ENCODE assay signal across 1 cellular context in the genomic region with DNA sequence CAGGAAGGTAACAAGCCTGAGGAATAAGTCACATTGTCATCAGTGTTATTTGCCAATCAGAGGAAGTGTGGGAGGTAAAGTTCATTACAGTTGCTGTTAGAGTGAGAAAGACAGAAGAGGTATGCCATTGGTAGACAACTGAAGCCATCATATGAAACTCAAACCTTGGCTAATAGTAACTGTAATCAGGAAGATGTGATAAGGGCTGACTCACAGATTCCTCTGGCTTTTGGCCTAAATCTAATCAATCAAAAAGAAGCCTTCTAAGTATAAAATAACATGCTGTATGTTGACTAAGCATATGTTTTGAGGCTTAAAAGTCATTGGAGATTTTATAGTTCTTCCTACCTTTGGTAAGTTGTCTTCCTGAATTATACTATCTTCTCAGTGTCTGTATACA.
TF ChIP-seq lines count a peak whose summit lies in the region.

No MANE protein-coding gene starts in this region.

TF ChIP-seq in GM23338, 12 proteins besides CTCF, POLR2A, EP300 and RAD21 (continued from another document):
- TF ChIP-seq, protein P1, sequence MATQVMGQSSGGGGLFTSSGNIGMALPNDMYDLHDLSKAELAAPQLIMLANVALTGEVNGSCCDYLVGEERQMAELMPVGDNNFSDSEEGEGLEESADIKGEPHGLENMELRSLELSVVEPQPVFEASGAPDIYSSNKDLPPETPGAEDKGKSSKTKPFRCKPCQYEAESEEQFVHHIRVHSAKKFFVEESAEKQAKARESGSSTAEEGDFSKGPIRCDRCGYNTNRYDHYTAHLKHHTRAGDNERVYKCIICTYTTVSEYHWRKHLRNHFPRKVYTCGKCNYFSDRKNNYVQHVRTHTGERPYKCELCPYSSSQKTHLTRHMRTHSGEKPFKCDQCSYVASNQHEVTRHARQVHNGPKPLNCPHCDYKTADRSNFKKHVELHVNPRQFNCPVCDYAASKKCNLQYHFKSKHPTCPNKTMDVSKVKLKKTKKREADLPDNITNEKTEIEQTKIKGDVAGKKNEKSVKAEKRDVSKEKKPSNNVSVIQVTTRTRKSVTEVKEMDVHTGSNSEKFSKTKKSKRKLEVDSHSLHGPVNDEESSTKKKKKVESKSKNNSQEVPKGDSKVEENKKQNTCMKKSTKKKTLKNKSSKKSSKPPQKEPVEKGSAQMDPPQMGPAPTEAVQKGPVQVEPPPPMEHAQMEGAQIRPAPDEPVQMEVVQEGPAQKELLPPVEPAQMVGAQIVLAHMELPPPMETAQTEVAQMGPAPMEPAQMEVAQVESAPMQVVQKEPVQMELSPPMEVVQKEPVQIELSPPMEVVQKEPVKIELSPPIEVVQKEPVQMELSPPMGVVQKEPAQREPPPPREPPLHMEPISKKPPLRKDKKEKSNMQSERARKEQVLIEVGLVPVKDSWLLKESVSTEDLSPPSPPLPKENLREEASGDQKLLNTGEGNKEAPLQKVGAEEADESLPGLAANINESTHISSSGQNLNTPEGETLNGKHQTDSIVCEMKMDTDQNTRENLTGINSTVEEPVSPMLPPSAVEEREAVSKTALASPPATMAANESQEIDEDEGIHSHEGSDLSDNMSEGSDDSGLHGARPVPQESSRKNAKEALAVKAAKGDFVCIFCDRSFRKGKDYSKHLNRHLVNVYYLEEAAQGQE (IDR thresholded peaks at IDR 0.05; ENCODE audit: unreplicated experiment): no peak
